ENCODE assay signal across 8 cellular contexts in genomic region chr1:10794724-10795304, GRCh38. TPM values are rescaled to one million over a fixed set of nuclear protein-coding genes. Genes with fewer than 3 reads are reported as not detected.
DNase-seq lines count a peak whose midpoint lies in the region; ATAC-seq lines count a peak whose summit lies in the region.

No MANE protein-coding gene starts in this region.

- no peaks in the 10 kb centered on the region for H3K9me3 ChIP-seq in iPS-20b (ENCODE audit: insufficient read depth, low read depth, low read length)

- H3K4me1 Mint-ChIP-seq in stimulated activated naive CD8-positive, alpha-beta T cell treated with anti-CD3 and anti-CD28 coated beads, Interleukin-15, Interleukin-2, amounts not matched to agents 100 ng/mL and 50 ng/mL, for 24 hours (ENCODE audit: low read depth): peaks cover 17% of the 10 kb centered on the region

- no peaks in the 10 kb centered on the region for H3K36me3 ChIP-seq in iPS-20b (ENCODE audit: insufficient read depth, low read depth, low read length)

- no peaks in the 10 kb centered on the region for H3K36me3 Mint-ChIP-seq in stimulated activated naive CD8-positive, alpha-beta T cell treated with anti-CD3 and anti-CD28 coated beads, Interleukin-15, Interleukin-2, amounts not matched to agents 100 ng/mL and 50 ng/mL, for 24 hours (ENCODE audit: low read depth)

- H3K27me3 ChIP-seq in iPS-20b (ENCODE audit: insufficient read depth, low read length): peaks cover 85% of the 10 kb centered on the region

- no peak overlapping the region; the same call in 1 of the 2 replicates for H3K9ac ChIP-seq in iPS-20b (ENCODE audit: low read depth, low read length)

- H3K27me3 Mint-ChIP-seq in stimulated activated naive CD8-positive, alpha-beta T cell treated with anti-CD3 and anti-CD28 coated beads, Interleukin-15, Interleukin-2, amounts not matched to agents 100 ng/mL and 50 ng/mL, for 24 hours: peaks cover 59% of the 10 kb centered on the region

- H3K27ac Mint-ChIP-seq in stimulated activated naive CD8-positive, alpha-beta T cell treated with anti-CD3 and anti-CD28 coated beads, Interleukin-15, Interleukin-2, amounts not matched to agents 100 ng/mL and 50 ng/mL, for 24 hours: no peak overlapping the region

- DNase-seq in activated CD4-positive, alpha-beta T cell treated with anti-CD3 and anti-CD28 coated beads for 48 hours: peak; percentile 12
- no peak for DNase-seq in activated CD4-positive, alpha-beta T cell treated with anti-CD3 and anti-CD28 coated beads, Interleukin-2, amount 50 U/mL, for 1 hour
- DNase-seq in activated T-cell treated with anti-CD3 and anti-CD28 coated beads, Interleukin-2, amount 50 U/mL, for 48 hours: peak; percentile 20 to 35
- DNase-seq in hypothalamus (lab: John Stamatoyannopoulos, UW) (no peak), posterior vena cava (ENCODE audit: low spot score) (no peak)

- H3K27ac ChIP-seq in iPS-20b (ENCODE audit: low read length): no peak overlapping the region

- H3K4me3 ChIP-seq in iPS-20b (ENCODE audit: low read length): peak overlapping the region; percentile 69

- intact Hi-C loops in posterior vena cava (cut with DNase I): loop anchor here in 1 of 2 donors (5.0 to 10.0 kb wide), 2 partner anchors 280 to 1177 kb away; no protein-coding TSS in a partner anchor

- H3K4me3 Mint-ChIP-seq in stimulated activated naive CD8-positive, alpha-beta T cell treated with anti-CD3 and anti-CD28 coated beads, Interleukin-15, Interleukin-2, amounts not matched to agents 100 ng/mL and 50 ng/mL, for 24 hours: peak overlapping the region; percentile 77

- no peak for ATAC-seq in GM18909 (IDR thresholded peaks at IDR 0.05; ENCODE audit: poor library complexity, unreplicated experiment)

- H3K4me1 ChIP-seq in iPS-20b (ENCODE audit: insufficient read depth, low read length): peaks cover 18% of the 10 kb centered on the region

- no peaks in the 10 kb centered on the region for H3K9me3 Mint-ChIP-seq in stimulated activated naive CD8-positive, alpha-beta T cell treated with anti-CD3 and anti-CD28 coated beads, Interleukin-15, Interleukin-2, amounts not matched to agents 100 ng/mL and 50 ng/mL, for 24 hours

RNA-seq across cellular contexts. Expression of gene CASZ1, which starts 1.6 kb away (rescaled TPM):
- total RNA-seq in posterior vena cava: 10 to 100 TPM; 18.4 to 21.5 TPM

Comparison
In these comparisons a context has a peak if more than half of its experiments do, and no peak if none do; other contexts are left out.
1. DNase-seq: peak in activated CD4-positive, alpha-beta T cell treated with anti-CD3 and anti-CD28 coated beads for 48 hours (single experiment) and activated T-cell treated with anti-CD3 and anti-CD28 coated beads, Interleukin-2, amount 50 U/mL, for 48 hours (2 of 2); none in activated CD4-positive, alpha-beta T cell treated with anti-CD3 and anti-CD28 coated beads, Interleukin-2, amount 50 U/mL, for 1 hour (single experiment), hypothalamus (0 of 51) and posterior vena cava (single experiment).